In the genomic region with DNA sequence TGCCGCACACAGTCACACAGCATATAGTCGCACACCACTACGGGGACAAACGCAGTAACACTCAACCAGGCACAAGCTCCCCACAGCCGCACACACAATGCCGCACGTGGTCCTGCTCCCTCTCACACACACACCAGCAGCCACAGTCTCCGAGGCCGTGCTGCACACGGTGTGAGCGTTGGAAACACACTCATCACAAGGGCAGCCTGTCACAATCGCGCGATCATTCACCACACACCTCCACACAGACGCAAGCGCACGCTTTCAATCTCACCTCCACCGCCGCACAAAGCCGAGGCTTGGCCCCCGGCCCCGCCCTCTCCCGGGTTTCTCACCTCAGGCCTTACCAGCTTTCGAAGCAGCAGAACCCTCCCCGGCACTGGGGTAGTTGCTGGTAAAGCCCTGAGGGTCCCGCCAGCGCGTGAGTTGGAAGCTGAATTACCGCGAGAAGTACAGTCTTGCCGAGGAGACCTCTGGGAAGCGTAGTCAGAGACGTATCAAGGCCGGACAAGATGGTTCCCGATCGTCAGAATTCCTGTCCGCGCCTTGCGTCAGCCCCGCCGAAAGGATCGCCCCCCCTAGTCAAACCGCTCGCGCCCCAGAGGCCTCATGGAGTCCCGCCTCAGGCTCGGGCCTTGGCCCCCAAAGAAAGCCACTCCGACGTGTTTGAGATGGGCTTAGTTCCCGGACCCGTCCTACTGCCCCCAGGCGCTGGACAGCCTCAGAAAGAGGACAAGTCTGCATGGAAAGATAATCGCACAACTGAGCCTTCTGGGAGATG, we compare ENCODE assay signal across 8 cellular contexts. TPM values are rescaled to one million over a fixed set of nuclear protein-coding genes. Genes with fewer than 3 reads are reported as not detected.
DNase-seq lines count a peak whose midpoint lies in the region; TF ChIP-seq lines count a peak whose summit lies in the region.

A gene (minus strand): TSS at position 423 of the 781 bp plus-strand sequence. CDS start 13,004 bp downstream, outside the sequence.

- CTCF ChIA-PET in HEK293 (lab: Yijun Ruan, JAX), result no interaction called here

- H3K4me3 ChIP-seq in HEK293 (ENCODE audit: low read depth, low read length) (peak within 1 kb of the TSS; percentile 58), neutrophil (ENCODE audit: low read depth in 1 of 2, low read length in 1 of 2) (peak within 1 kb of the TSS; percentile 69 to 97)

- in situ Hi-C loops in SK-MEL-5 (cut with HindIII; ENCODE audit: low pct_unique_long_range_greater_than_20kb, low sequenced_read_pairs), result no loop called here

- peak; percentile 92 for DNase-seq in GF-D8 (lab: John Stamatoyannopoulos, UW)
- DNase-seq in MV-4-11 (lab: John Stamatoyannopoulos, UW), result peak; percentile 98
- DNase-seq in SK-MEL-5 (ENCODE audit: low read depth, low spot score), result peak; percentile 96
- DNase-seq in activated naive CD4-positive, alpha-beta T cell treated with anti-CD3 and anti-CD28 coated beads, Interleukin-2, amount 50 U/mL, for 16 hours, result peak; percentile 96
- peak; percentile 95 for DNase-seq in germinal center (ENCODE audit: low spot score)

- H3K36me3 ChIP-seq in HEK293 (ENCODE audit: control insufficient read depth in 2 of 2, insufficient read depth in 1 of 2, low read length in 2 of 2) (peaks cover 0 to 17% of the 10 kb centered on the region in 2 experiments; a peak in 2 of 3 replicates), neutrophil (no peaks in the 10 kb centered on the region)

- H3K9me3 ChIP-seq in HEK293 (ENCODE audit: control insufficient read depth, insufficient read depth, low read depth, low read length), result peaks cover 5% of the 10 kb centered on the region
- H3K9me3 ChIP-seq in neutrophil, result no peaks in the 10 kb centered on the region

- TF ChIP-seq CTCF in HEK293 (tag by site-specific recombination; IDR thresholded peaks at IDR 0.05), result peak; percentile 66
- no peak for TF ChIP-seq CTCF in neutrophil (IDR thresholded peaks at IDR 0.05)
- TF ChIP-seq CTCF in subcutaneous adipose tissue (IDR thresholded peaks at IDR 0.05; ENCODE audit: low read depth), result no peak

- no peaks in the 10 kb centered on the region for H3K27me3 ChIP-seq in neutrophil

- H3K4me1 ChIP-seq in HEK293 (ENCODE audit: control insufficient read depth, insufficient read depth, low read length) (0 out of 2 replicates have a peak, but pooled peaks cover 2% of the 10 kb centered on the region), neutrophil (ENCODE audit: control insufficient read depth in 1 of 2, insufficient read depth in 1 of 2, low read depth in 1 of 2, low read length in 1 of 2) (peaks cover 14 to 16% of the 10 kb centered on the region in 2 experiments)

- POLR2A ChIA-PET in HEK293 (lab: Yijun Ruan, JAX), result interaction anchor here (0.5 to 2.3 kb wide), 31 partner anchors 9 to 1105 kb away, joined by 3 to 56 read pairs (median 6); a partner anchor contains a TSS

- peak within 1 kb of the TSS; percentile 95 for H3K27ac ChIP-seq in HEK293 (ENCODE audit: extremely low read depth, low read depth, low read length)
- peak within 1 kb of the TSS; percentile 30 for H3K27ac ChIP-seq in neutrophil

TF ChIP-seq in HEK293, 187 proteins besides CTCF, POLR2A, EP300 and RAD21 (continues in another document):
- TF ChIP-seq, protein P1, sequence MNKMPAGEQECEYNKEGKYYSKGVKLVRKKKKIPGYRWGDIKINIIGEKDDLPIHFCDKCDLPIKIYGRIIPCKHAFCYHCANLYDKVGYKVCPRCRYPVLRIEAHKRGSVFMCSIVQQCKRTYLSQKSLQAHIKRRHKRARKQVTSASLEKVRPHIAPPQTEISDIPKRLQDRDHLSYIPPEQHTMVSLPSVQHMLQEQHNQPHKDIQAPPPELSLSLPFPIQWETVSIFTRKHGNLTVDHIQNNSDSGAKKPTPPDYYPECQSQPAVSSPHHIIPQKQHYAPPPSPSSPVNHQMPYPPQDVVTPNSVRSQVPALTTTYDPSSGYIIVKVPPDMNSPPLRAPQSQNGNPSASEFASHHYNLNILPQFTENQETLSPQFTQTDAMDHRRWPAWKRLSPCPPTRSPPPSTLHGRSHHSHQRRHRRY (tag by site-specific recombination; IDR thresholded peaks at IDR 0.05), result peak; percentile 97
- TF ChIP-seq SP2 (tag by site-specific recombination; IDR thresholded peaks at IDR 0.05) (peak; percentile 90), ZNF654 (tag by site-specific recombination; IDR thresholded peaks at IDR 0.05; ENCODE audit: low read depth) (no peak), YY2 (tag by site-specific recombination; IDR thresholded peaks at IDR 0.05) (peak; percentile 74), KLF10 (tag by site-specific recombination; IDR thresholded peaks at IDR 0.05) (peak; percentile 85), BCL11A (tag by site-specific recombination; IDR thresholded peaks at IDR 0.05; ENCODE audit: low read depth) (peak; percentile 73; the same call in 1 of the 2 replicates)
- TF ChIP-seq, protein P2, sequence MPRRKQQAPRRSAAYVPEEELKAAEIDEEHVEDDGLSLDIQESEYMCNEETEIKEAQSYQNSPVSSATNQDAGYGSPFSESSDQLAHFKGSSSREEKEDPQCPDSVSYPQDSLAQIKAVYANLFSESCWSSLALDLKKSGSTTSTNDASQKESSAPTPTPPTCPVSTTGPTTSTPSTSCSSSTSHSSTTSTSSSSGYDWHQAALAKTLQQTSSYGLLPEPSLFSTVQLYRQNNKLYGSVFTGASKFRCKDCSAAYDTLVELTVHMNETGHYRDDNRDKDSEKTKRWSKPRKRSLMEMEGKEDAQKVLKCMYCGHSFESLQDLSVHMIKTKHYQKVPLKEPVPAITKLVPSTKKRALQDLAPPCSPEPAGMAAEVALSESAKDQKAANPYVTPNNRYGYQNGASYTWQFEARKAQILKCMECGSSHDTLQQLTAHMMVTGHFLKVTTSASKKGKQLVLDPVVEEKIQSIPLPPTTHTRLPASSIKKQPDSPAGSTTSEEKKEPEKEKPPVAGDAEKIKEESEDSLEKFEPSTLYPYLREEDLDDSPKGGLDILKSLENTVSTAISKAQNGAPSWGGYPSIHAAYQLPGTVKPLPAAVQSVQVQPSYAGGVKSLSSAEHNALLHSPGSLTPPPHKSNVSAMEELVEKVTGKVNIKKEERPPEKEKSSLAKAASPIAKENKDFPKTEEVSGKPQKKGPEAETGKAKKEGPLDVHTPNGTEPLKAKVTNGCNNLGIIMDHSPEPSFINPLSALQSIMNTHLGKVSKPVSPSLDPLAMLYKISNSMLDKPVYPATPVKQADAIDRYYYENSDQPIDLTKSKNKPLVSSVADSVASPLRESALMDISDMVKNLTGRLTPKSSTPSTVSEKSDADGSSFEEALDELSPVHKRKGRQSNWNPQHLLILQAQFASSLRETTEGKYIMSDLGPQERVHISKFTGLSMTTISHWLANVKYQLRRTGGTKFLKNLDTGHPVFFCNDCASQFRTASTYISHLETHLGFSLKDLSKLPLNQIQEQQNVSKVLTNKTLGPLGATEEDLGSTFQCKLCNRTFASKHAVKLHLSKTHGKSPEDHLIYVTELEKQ (tag by site-specific recombination; IDR thresholded peaks at IDR 0.05; ENCODE audit: borderline replicate concordance), result peak; percentile 59
- TF ChIP-seq, protein P3, sequence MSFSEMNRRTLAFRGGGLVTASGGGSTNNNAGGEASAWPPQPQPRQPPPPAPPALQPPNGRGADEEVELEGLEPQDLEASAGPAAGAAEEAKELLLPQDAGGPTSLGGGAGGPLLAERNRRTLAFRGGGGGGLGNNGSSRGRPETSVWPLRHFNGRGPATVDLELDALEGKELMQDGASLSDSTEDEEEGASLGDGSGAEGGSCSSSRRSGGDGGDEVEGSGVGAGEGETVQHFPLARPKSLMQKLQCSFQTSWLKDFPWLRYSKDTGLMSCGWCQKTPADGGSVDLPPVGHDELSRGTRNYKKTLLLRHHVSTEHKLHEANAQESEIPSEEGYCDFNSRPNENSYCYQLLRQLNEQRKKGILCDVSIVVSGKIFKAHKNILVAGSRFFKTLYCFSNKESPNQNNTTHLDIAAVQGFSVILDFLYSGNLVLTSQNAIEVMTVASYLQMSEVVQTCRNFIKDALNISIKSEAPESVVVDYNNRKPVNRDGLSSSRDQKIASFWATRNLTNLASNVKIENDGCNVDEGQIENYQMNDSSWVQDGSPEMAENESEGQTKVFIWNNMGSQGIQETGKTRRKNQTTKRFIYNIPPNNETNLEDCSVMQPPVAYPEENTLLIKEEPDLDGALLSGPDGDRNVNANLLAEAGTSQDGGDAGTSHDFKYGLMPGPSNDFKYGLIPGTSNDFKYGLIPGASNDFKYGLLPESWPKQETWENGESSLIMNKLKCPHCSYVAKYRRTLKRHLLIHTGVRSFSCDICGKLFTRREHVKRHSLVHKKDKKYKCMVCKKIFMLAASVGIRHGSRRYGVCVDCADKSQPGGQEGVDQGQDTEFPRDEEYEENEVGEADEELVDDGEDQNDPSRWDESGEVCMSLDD (tag by site-specific recombination; IDR thresholded peaks at IDR 0.05), result peak; percentile 78
- TF ChIP-seq, protein P4, sequence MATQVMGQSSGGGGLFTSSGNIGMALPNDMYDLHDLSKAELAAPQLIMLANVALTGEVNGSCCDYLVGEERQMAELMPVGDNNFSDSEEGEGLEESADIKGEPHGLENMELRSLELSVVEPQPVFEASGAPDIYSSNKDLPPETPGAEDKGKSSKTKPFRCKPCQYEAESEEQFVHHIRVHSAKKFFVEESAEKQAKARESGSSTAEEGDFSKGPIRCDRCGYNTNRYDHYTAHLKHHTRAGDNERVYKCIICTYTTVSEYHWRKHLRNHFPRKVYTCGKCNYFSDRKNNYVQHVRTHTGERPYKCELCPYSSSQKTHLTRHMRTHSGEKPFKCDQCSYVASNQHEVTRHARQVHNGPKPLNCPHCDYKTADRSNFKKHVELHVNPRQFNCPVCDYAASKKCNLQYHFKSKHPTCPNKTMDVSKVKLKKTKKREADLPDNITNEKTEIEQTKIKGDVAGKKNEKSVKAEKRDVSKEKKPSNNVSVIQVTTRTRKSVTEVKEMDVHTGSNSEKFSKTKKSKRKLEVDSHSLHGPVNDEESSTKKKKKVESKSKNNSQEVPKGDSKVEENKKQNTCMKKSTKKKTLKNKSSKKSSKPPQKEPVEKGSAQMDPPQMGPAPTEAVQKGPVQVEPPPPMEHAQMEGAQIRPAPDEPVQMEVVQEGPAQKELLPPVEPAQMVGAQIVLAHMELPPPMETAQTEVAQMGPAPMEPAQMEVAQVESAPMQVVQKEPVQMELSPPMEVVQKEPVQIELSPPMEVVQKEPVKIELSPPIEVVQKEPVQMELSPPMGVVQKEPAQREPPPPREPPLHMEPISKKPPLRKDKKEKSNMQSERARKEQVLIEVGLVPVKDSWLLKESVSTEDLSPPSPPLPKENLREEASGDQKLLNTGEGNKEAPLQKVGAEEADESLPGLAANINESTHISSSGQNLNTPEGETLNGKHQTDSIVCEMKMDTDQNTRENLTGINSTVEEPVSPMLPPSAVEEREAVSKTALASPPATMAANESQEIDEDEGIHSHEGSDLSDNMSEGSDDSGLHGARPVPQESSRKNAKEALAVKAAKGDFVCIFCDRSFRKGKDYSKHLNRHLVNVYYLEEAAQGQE (tag by site-specific recombination; IDR thresholded peaks at IDR 0.05), result peak; percentile 97

RNA-seq across cellular contexts. Expression of the gene that starts here (rescaled TPM):
- 8.2 and 10.2 TPM in 2 replicates for total RNA-seq in SK-MEL-5 (2014; rRNA removed; shearing (Covaris generic))
- 5.8 and 6.9 TPM in 2 replicates for polyA plus RNA-seq in SK-MEL-5 (2015; cell fraction: cytosol; rRNA removed)
- 7.4 and 9.4 TPM in 2 replicates for polyA plus RNA-seq in SK-MEL-5 (2015; cell fraction: nucleus; rRNA removed)
- total RNA-seq in subcutaneous adipose tissue, result 10 to 100 TPM in 3 of 4 donors, 1 to 10 TPM in 1; 9.9 to 22.4 (median 13.8) TPM

Comparison
In these comparisons a context has a peak if more than half of its experiments do, and no peak if none do; other contexts are left out.
1. Peak in every context shown above with its lines: DNase-seq, H3K4me3 ChIP-seq and H3K27ac ChIP-seq.